In genomic region chr11:31761636-31762035, GRCh38 we compare ENCODE assay signal across 12 cellular contexts. TPM values are rescaled to one million over a fixed set of nuclear protein-coding genes. Genes with fewer than 3 reads are reported as not detected.
A peak's percentile ranks its signal among the peaks of the same experiment; 100 is the strongest.
DNase-seq lines count a peak whose midpoint lies in the region; ATAC-seq and TF ChIP-seq lines count a peak whose summit lies in the region.
"Had no signal": no experiment of that assay in that cellular context is flagged by ENCODE, and none has a peak within 500 bp of the region (broad histone marks: within the 10 kb centered on the region; RNA-seq: fewer than 3 reads in every experiment).

No MANE protein-coding gene starts in this region.

- no peaks in the 10 kb centered on the region for H3K9me3 ChIP-seq in breast epithelium
- H3K9me3 ChIP-seq in endodermal cell (ENCODE audit: control insufficient read depth, low read length) = no peaks in the 10 kb centered on the region
- H3K9me3 ChIP-seq in aorta (ENCODE audit: control insufficient read depth, low read length) = no peaks in the 10 kb centered on the region

- H3K9me3 Mint-ChIP-seq in MCF 10A (ENCODE audit: unreplicated experiment) (no peaks in the 10 kb centered on the region), endodermal cell (no peaks in the 10 kb centered on the region)

- TF ChIP-seq CTCF in MCF 10A (IDR thresholded peaks at IDR 0.05; ENCODE audit: unreplicated experiment) (no peak), breast epithelium (IDR thresholded peaks at IDR 0.05) (no peak), endodermal cell (conservative IDR thresholded peaks at IDR 0.05) (peak; percentile 23)

- TF ChIP-seq POLR2A in breast epithelium (IDR thresholded peaks at IDR 0.05) = no peak

- DNase-seq in MCF 10A (ENCODE audit: unreplicated experiment) (peak; percentile 6), breast epithelium (ENCODE audit: low spot score in 2 of 2) (no peak), NCI-H446 (lab: John Stamatoyannopoulos, UW) (peak; percentile 88 to 97), endodermal cell (no peak), medulla oblongata (ENCODE audit: extremely low spot score) (no peak), HEK293T (ENCODE audit: extremely low spot score) (no peak), aorta (no peak)
- DNase-seq: DMS79, GM23248, NCI-H1436, NCI-H2081 treated with DMSO at 0.1 percent for 48 hours, NCI-H2227 treated with DMSO at 0.1 percent for 48 hours had no signal

- no peak overlapping the region for H3K27ac ChIP-seq in breast epithelium
- H3K27ac ChIP-seq in endodermal cell (ENCODE audit: low read depth, low read length) = no peak overlapping the region
- H3K27ac ChIP-seq in aorta (ENCODE audit: low read depth in 1 of 2, low read length in 2 of 2) = no peak overlapping the region
- H3K27ac ChIP-seq: GM23248 had no signal

- intact Hi-C loops in MCF 10A (cut with micrococcal nuclease) = loop anchor here (10.0 kb wide), 1 partner anchor 117 kb away; no protein-coding TSS in a partner anchor
- intact Hi-C loops in breast epithelium (cut with DNase I; ENCODE audit: low total_unique reads) = no loop called here
- intact Hi-C loops in aorta (cut with DNase I) = no loop called here

- H3K9ac ChIP-seq in endodermal cell (ENCODE audit: extremely low read depth, low read length, poor library complexity, severe bottlenecking) = no peak overlapping the region
- H3K9ac ChIP-seq: GM23248 had no signal

- 85 to 100% methylated on average over 1 of the region's 1 CpG for WGBS in endodermal cell (ENCODE audit: insufficient coverage in 1 of 2, insufficient read length in 1 of 2), 2 experiments
- WGBS in aorta, 2 donors = 61 to 76% methylated on average over 1 of the region's 1 CpG

- H3K36me3 ChIP-seq in breast epithelium (no peaks in the 10 kb centered on the region), endodermal cell (ENCODE audit: control insufficient read depth, insufficient read depth, low read length) (no peaks in the 10 kb centered on the region), aorta (ENCODE audit: control insufficient read depth in 1 of 2, insufficient read depth in 2 of 2, low read length in 1 of 2) (no peaks in the 10 kb centered on the region)

- POLR2A ChIA-PET in MCF 10A (lab: Yijun Ruan, JAX) (interaction anchor here (0.6 kb wide), 1 partner anchor 10 kb away, joined by 3 read pairs; no protein-coding TSS in a partner anchor), HEK293T (lab: Yijun Ruan, JAX) (no interaction called here)

- no TSS peak for BruUV-seq in MCF 10A (replicated peaks; lab: Mats Ljungman, UMichigan)

- ATAC-seq in aorta (ENCODE audit: low FRiP score) = no peak

- H3K4me3 ChIP-seq in breast epithelium = no peak overlapping the region
- no peak overlapping the region for H3K4me3 ChIP-seq in endodermal cell (ENCODE audit: low read length)
- no peak overlapping the region for H3K4me3 ChIP-seq in aorta (ENCODE audit: low read length in 2 of 2)
- H3K4me3 ChIP-seq: GM23248 had no signal

- no peaks in the 10 kb centered on the region for H3K4me1 Mint-ChIP-seq in MCF 10A (ENCODE audit: insufficient read depth, unreplicated experiment)
- peaks cover 2% of the 10 kb centered on the region for H3K4me1 Mint-ChIP-seq in endodermal cell

- no peaks in the 10 kb centered on the region for H3K36me3 Mint-ChIP-seq in MCF 10A (ENCODE audit: insufficient read depth, unreplicated experiment)
- no peaks in the 10 kb centered on the region for H3K36me3 Mint-ChIP-seq in endodermal cell (ENCODE audit: low read depth)

- H3K27me3 ChIP-seq in breast epithelium = no peaks in the 10 kb centered on the region
- H3K27me3 ChIP-seq in endodermal cell (ENCODE audit: control insufficient read depth, insufficient read depth, low read length, poor library complexity, severe bottlenecking) = no peaks in the 10 kb centered on the region
- no peaks in the 10 kb centered on the region for H3K27me3 ChIP-seq in aorta (ENCODE audit: control insufficient read depth in 1 of 2, insufficient read depth in 2 of 2, low read length in 1 of 2)

- H3K4me3 Mint-ChIP-seq in MCF 10A (ENCODE audit: unreplicated experiment) = no peak overlapping the region
- H3K4me3 Mint-ChIP-seq in endodermal cell = no peak overlapping the region

- H3K4me1 ChIP-seq in breast epithelium = no peaks in the 10 kb centered on the region
- H3K4me1 ChIP-seq in endodermal cell (ENCODE audit: control insufficient read depth, insufficient read depth, low read length) = no peaks in the 10 kb centered on the region
- H3K4me1 ChIP-seq in aorta (ENCODE audit: control insufficient read depth in 1 of 2, insufficient read depth in 2 of 2, low read length in 2 of 2) = peaks cover 0 to 2% of the 10 kb centered on the region in 2 donors

- H3K27ac Mint-ChIP-seq in MCF 10A (ENCODE audit: low read depth, unreplicated experiment) = no peak overlapping the region
- no peak overlapping the region for H3K27ac Mint-ChIP-seq in endodermal cell

- H3K27me3 Mint-ChIP-seq in MCF 10A (ENCODE audit: insufficient read depth, unreplicated experiment) = no peaks in the 10 kb centered on the region
- no peaks in the 10 kb centered on the region for H3K27me3 Mint-ChIP-seq in endodermal cell (ENCODE audit: insufficient read depth)

- CTCF ChIA-PET in MCF 10A (lab: Yijun Ruan, JAX) = interaction anchor here (1.4 kb wide), 1 partner anchor 536 kb away, joined by 4 read pairs; no protein-coding TSS in a partner anchor
- CTCF ChIA-PET in HEK293T (lab: Yijun Ruan, JAX) = no interaction called here

TF ChIP-seq in HEK293T, 16 proteins besides CTCF, POLR2A, EP300 and RAD21:
- TF ChIP-seq HDGF (IDR thresholded peaks at IDR 0.05; ENCODE audit: borderline replicate concordance) = no peak
- TF ChIP-seq ZNF384 (IDR thresholded peaks at IDR 0.05) = no peak
- TF ChIP-seq, protein P1, sequence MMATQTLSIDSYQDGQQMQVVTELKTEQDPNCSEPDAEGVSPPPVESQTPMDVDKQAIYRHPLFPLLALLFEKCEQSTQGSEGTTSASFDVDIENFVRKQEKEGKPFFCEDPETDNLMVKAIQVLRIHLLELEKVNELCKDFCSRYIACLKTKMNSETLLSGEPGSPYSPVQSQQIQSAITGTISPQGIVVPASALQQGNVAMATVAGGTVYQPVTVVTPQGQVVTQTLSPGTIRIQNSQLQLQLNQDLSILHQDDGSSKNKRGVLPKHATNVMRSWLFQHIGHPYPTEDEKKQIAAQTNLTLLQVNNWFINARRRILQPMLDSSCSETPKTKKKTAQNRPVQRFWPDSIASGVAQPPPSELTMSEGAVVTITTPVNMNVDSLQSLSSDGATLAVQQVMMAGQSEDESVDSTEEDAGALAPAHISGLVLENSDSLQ (IDR thresholded peaks at IDR 0.05) = no peak
- TF ChIP-seq TARDBP (IDR thresholded peaks at IDR 0.05) = no peak
- no peak for TF ChIP-seq CTBP1 (IDR thresholded peaks at IDR 0.05; ENCODE audit: borderline replicate concordance)
- no peak for TF ChIP-seq LEF1 (IDR thresholded peaks at IDR 0.05; ENCODE audit: borderline replicate concordance)
- no peak for TF ChIP-seq ARNT (IDR thresholded peaks at IDR 0.05)
- no peak for TF ChIP-seq NFRKB (IDR thresholded peaks at IDR 0.05)
- no peak for TF ChIP-seq FOXA1 (IDR thresholded peaks at IDR 0.05)
- TF ChIP-seq ELF4 (IDR thresholded peaks at IDR 0.05) = no peak
- no peak for TF ChIP-seq SP1 (IDR thresholded peaks at IDR 0.05)
- no peak for TF ChIP-seq L3MBTL2 (conservative IDR thresholded peaks at IDR 0.05)
- no peak for TF ChIP-seq BHLHE40 (IDR thresholded peaks at IDR 0.05; ENCODE audit: borderline replicate concordance)
- no peak for TF ChIP-seq SUZ12 (IDR thresholded peaks at IDR 0.05)
- TF ChIP-seq FOXK2 (IDR thresholded peaks at IDR 0.05) = no peak

RNA-seq across cellular contexts. Expression of gene PAX6, which starts 49.5 kb away (rescaled TPM):
- total RNA-seq in MCF 10A (2022) (not detected in 2 replicates), breast epithelium (under 1 TPM in 1 of 3 donors, not detected in 2; 0.88 TPM), endodermal cell (1 to 10 TPM; 5.4 to 6.8 TPM), aorta (under 1 TPM in 1 of 2 donors, not detected in 1; 0.23 TPM)
- 37.3 TPM for polyA plus RNA-seq in endodermal cell (2013, experiment 1 of 2)
- polyA plus RNA-seq in endodermal cell (2013, experiment 2 of 2) = 27.0 TPM
- under 1 TPM in 1 of 2 donors, not detected in 1; 0.38 TPM for polyA plus RNA-seq in aorta
- total RNA-seq: GM23248 had no signal

Comparison
In these comparisons a context has a peak if more than half of its experiments do, and no peak if none do; other contexts are left out.
1. DNase-seq: peak in MCF 10A (single experiment) and NCI-H446 (2 of 2); none in breast epithelium (0 of 2), endodermal cell (single experiment), medulla oblongata (single experiment), HEK293T (single experiment) and aorta (0 of 2).